Comparison of ENCODE assay signal across 1 cellular context in genomic region chr4:55396305-55397023, GRCh38.
TF ChIP-seq lines count a peak whose summit lies in the region.

No MANE protein-coding gene starts in this region.

TF ChIP-seq in GM23338, 12 proteins besides CTCF, POLR2A, EP300 and RAD21 (continued from another document):
- TF ChIP-seq, protein P1, sequence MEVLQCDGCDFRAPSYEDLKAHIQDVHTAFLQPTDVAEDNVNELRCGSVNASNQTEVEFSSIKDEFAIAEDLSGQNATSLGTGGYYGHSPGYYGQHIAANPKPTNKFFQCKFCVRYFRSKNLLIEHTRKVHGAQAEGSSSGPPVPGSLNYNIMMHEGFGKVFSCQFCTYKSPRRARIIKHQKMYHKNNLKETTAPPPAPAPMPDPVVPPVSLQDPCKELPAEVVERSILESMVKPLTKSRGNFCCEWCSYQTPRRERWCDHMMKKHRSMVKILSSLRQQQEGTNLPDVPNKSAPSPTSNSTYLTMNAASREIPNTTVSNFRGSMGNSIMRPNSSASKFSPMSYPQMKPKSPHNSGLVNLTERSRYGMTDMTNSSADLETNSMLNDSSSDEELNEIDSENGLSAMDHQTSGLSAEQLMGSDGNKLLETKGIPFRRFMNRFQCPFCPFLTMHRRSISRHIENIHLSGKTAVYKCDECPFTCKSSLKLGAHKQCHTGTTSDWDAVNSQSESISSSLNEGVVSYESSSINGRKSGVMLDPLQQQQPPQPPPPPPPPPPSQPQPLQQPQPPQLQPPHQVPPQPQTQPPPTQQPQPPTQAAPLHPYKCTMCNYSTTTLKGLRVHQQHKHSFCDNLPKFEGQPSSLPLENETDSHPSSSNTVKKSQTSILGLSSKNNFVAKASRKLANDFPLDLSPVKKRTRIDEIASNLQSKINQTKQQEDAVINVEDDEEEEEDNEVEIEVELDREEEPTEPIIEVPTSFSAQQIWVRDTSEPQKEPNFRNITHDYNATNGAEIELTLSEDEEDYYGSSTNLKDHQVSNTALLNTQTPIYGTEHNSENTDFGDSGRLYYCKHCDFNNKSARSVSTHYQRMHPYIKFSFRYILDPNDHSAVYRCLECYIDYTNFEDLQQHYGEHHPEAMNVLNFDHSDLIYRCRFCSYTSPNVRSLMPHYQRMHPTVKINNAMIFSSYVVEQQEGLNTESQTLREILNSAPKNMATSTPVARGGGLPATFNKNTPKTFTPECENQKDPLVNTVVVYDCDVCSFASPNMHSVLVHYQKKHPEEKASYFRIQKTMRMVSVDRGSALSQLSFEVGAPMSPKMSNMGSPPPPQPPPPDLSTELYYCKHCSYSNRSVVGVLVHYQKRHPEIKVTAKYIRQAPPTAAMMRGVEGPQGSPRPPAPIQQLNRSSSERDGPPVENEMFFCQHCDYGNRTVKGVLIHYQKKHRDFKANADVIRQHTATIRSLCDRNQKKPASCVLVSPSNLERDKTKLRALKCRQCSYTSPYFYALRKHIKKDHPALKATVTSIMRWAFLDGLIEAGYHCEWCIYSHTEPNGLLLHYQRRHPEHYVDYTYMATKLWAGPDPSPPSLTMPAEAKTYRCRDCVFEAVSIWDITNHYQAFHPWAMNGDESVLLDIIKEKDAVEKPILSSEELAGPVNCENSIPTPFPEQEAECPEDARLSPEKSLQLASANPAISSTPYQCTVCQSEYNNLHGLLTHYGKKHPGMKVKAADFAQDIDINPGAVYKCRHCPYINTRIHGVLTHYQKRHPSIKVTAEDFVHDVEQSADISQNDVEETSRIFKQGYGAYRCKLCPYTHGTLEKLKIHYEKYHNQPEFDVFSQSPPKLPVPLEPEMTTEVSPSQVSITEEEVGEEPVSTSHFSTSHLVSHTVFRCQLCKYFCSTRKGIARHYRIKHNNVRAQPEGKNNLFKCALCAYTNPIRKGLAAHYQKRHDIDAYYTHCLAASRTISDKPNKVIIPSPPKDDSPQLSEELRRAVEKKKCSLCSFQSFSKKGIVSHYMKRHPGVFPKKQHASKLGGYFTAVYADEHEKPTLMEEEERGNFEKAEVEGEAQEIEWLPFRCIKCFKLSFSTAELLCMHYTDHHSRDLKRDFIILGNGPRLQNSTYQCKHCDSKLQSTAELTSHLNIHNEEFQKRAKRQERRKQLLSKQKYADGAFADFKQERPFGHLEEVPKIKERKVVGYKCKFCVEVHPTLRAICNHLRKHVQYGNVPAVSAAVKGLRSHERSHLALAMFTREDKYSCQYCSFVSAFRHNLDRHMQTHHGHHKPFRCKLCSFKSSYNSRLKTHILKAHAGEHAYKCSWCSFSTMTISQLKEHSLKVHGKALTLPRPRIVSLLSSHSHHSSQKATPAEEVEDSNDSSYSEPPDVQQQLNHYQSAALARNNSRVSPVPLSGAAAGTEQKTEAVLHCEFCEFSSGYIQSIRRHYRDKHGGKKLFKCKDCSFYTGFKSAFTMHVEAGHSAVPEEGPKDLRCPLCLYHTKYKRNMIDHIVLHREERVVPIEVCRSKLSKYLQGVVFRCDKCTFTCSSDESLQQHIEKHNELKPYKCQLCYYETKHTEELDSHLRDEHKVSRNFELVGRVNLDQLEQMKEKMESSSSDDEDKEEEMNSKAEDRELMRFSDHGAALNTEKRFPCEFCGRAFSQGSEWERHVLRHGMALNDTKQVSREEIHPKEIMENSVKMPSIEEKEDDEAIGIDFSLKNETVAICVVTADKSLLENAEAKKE (CRISPR knock-in tag; IDR thresholded peaks at IDR 0.05), result no peak
- TF ChIP-seq EZH2phosphoT487 (IDR thresholded peaks at IDR 0.05; ENCODE audit: unreplicated experiment), result no peak
